In the genomic region with DNA sequence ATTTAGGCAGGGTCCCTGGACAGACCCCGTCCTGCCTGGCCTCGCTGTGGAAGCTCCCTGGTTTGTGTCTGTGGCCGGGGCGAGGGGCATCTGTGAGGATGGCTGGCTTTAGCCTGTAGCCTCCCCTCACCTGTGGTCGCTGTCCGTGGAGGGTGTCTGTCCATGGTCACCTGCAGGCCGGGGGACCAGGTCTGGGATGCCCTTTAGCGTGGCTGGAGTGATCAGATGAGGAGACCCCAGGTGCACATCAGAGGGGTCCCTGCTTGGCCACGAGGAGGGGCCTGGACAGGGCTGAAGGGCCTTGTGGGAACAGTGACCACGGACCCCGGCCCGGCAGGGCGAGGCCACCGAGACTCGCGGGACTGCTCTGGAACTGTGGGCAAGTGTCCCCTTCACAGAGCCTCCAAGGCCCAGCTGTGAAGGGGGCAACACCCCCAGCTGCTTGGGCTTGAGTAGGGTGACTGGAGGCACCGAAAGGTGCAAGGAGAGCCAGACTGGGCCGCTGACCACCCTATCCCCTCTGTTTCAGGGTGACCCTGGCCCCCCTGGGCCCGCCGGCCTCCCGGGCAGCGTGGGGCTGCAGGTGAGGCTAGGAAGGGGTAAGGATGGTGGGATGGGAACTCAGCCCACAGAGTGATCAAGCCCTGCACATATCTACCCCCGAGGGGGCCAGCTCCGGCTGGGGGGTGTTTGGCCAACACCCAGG, we compare ENCODE assay signal across 12 cellular contexts. TPM values are rescaled to one million over a fixed set of nuclear protein-coding genes. Genes with fewer than 3 reads are reported as not detected.
DNase-seq lines count a peak whose midpoint lies in the region; ATAC-seq and TF ChIP-seq lines count a peak whose summit lies in the region.
"Had no signal": no experiment of that assay in that cellular context is flagged by ENCODE, and none has a peak within 500 bp of the region (broad histone marks: within the 10 kb centered on the region; RNA-seq: fewer than 3 reads in every experiment).

No MANE protein-coding gene starts in this region.

- no peaks in the 10 kb centered on the region for H3K9me3 ChIP-seq in Karpas-422 (ENCODE audit: low read length)
- H3K9me3 ChIP-seq: prostate gland had no signal

- H3K36me3 ChIP-seq in GM23338 (ENCODE audit: insufficient read depth) (no peaks in the 10 kb centered on the region), Karpas-422 (ENCODE audit: insufficient read depth, low read length) (no peaks in the 10 kb centered on the region)
- H3K36me3 ChIP-seq: prostate gland had no signal

- H3K79me2 ChIP-seq in GM23338 (replicated peaks; ENCODE audit: insufficient read depth) (no peaks in the 10 kb centered on the region), Karpas-422 (ENCODE audit: low read length) (no peaks in the 10 kb centered on the region)

- no peaks in the 10 kb centered on the region for H3K9me2 ChIP-seq in GM23338 (ENCODE audit: insufficient read depth)
- H3K9me2 ChIP-seq in Karpas-422 (replicated peaks; ENCODE audit: insufficient read depth, low read length) = no peaks in the 10 kb centered on the region

- H3K27me3 ChIP-seq in GM23338 (ENCODE audit: insufficient read depth) (no peaks in the 10 kb centered on the region), Karpas-422 (ENCODE audit: low read length) (no peaks in the 10 kb centered on the region)

- no peaks in the 10 kb centered on the region for H3K36me3 Mint-ChIP-seq in GM23338 (ENCODE audit: low read depth)

- no peak overlapping the region for H3K4me3 Mint-ChIP-seq in GM23338

- intact Hi-C loops in sciatic nerve (cut with DNase I) = no loop called here

- ATAC-seq in GM23338 (peak; percentile 4), sciatic nerve (peak; percentile 1), HG03139 (IDR thresholded peaks at IDR 0.05; ENCODE audit: unreplicated experiment) (no peak)

- H3K4me2 ChIP-seq in GM23338 (0 out of 2 replicates have a peak overlapping the region, but pooled peaks have one; percentile 51), Karpas-422 (ENCODE audit: low read depth, low read length, poor library complexity, severe bottlenecking) (peak overlapping the region; percentile 77)

- TF ChIP-seq CTCF in GM23338 (conservative IDR thresholded peaks at IDR 0.05; ENCODE audit: low read depth in 2 of 2) = no peak
- no peak for TF ChIP-seq CTCF in coronary artery (IDR thresholded peaks at IDR 0.05)

- H3K4me3 ChIP-seq in GM23338 = no peak overlapping the region
- peak overlapping the region; percentile 53 for H3K4me3 ChIP-seq in Karpas-422 (ENCODE audit: low read length)
- H3K4me3 ChIP-seq in coronary artery = peak overlapping the region; percentile 77
- H3K4me3 ChIP-seq: prostate gland had no signal

- H4K20me1 ChIP-seq in GM23338 (replicated peaks; ENCODE audit: insufficient read depth) (peaks cover 5% of the 10 kb centered on the region; the same call in 1 of the 2 replicates), Karpas-422 (ENCODE audit: insufficient read depth, low read depth, low read length) (no peaks in the 10 kb centered on the region)

- H3K27ac ChIP-seq in GM23338 (ENCODE audit: low read depth) (no peak overlapping the region), Karpas-422 (ENCODE audit: low read length) (peak overlapping the region; percentile 97), coronary artery (peak overlapping the region in 1 of 2 donors; percentile 85)
- H3K27ac ChIP-seq: prostate gland had no signal

- H2AFZ ChIP-seq in GM23338 = no peak overlapping the region
- H2AFZ ChIP-seq in Karpas-422 (ENCODE audit: low read length) = no peak overlapping the region

- H3K4me1 ChIP-seq in GM23338 (ENCODE audit: insufficient read depth) = peaks cover 2% of the 10 kb centered on the region; the same call in 1 of the 2 replicates
- H3K4me1 ChIP-seq in Karpas-422 (ENCODE audit: low read length) = peaks cover 69% of the 10 kb centered on the region
- H3K4me1 ChIP-seq: prostate gland had no signal

- DNase-seq in GM23338 (ENCODE audit: low spot score) = no peak
- DNase-seq in Karpas-422 = no peak
- DNase-seq in coronary artery (ENCODE audit: low spot score) = no peak
- DNase-seq in sciatic nerve (ENCODE audit: low spot score) = no peak
- DNase-seq in activated CD8-positive, alpha-beta memory T cell treated with anti-CD3 and anti-CD28 coated beads for 24 hours = no peak
- no peak for DNase-seq in DMS79 (lab: John Stamatoyannopoulos, UW)
- DNase-seq: NCI-H748 treated with DMSO at 0.1 percent for 48 hours, SIG-M5, trophoblast cell had no signal

- no peak overlapping the region for H3K27ac Mint-ChIP-seq in GM23338
- H3K27ac Mint-ChIP-seq: nephron had no signal

- peaks cover 5% of the 10 kb centered on the region; the same call in 2 of the 3 replicates for H3K4me1 Mint-ChIP-seq in GM23338
- H3K4me1 Mint-ChIP-seq: nephron had no signal

- no peaks in the 10 kb centered on the region; the same call in 1 of the 2 replicates for H3F3A ChIP-seq in GM23338 (replicated peaks; ENCODE audit: low read depth)

- peaks cover 8% of the 10 kb centered on the region for H3K27me3 Mint-ChIP-seq in GM23338 (ENCODE audit: insufficient read depth, low read depth, poor library complexity)

- peak overlapping the region; percentile 81 for H3K9ac ChIP-seq in Karpas-422 (ENCODE audit: low read length)

- H3K9me3 Mint-ChIP-seq in GM23338 = no peaks in the 10 kb centered on the region
- H3K9me3 Mint-ChIP-seq: nephron had no signal

TF ChIP-seq in GM23338, 12 proteins besides CTCF, POLR2A, EP300 and RAD21 (continues in another document):
- no peak for TF ChIP-seq ZNF114 (CRISPR knock-in tag; IDR thresholded peaks at IDR 0.05)
- TF ChIP-seq, protein P1, sequence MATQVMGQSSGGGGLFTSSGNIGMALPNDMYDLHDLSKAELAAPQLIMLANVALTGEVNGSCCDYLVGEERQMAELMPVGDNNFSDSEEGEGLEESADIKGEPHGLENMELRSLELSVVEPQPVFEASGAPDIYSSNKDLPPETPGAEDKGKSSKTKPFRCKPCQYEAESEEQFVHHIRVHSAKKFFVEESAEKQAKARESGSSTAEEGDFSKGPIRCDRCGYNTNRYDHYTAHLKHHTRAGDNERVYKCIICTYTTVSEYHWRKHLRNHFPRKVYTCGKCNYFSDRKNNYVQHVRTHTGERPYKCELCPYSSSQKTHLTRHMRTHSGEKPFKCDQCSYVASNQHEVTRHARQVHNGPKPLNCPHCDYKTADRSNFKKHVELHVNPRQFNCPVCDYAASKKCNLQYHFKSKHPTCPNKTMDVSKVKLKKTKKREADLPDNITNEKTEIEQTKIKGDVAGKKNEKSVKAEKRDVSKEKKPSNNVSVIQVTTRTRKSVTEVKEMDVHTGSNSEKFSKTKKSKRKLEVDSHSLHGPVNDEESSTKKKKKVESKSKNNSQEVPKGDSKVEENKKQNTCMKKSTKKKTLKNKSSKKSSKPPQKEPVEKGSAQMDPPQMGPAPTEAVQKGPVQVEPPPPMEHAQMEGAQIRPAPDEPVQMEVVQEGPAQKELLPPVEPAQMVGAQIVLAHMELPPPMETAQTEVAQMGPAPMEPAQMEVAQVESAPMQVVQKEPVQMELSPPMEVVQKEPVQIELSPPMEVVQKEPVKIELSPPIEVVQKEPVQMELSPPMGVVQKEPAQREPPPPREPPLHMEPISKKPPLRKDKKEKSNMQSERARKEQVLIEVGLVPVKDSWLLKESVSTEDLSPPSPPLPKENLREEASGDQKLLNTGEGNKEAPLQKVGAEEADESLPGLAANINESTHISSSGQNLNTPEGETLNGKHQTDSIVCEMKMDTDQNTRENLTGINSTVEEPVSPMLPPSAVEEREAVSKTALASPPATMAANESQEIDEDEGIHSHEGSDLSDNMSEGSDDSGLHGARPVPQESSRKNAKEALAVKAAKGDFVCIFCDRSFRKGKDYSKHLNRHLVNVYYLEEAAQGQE (IDR thresholded peaks at IDR 0.05; ENCODE audit: unreplicated experiment) = no peak
- TF ChIP-seq EZH2 (IDR thresholded peaks at IDR 0.05; ENCODE audit: low read depth, unreplicated experiment) = no peak
- no peak for TF ChIP-seq STAT1 (IDR thresholded peaks at IDR 0.05; ENCODE audit: unreplicated experiment)

RNA-seq across cellular contexts. Expression of gene COL9A3, which starts 8.6 kb away (rescaled TPM):
- total RNA-seq in GM23338 (2014; rRNA removed; shearing (Covaris generic)) = 110 and 113 TPM in 2 replicates
- polyA plus RNA-seq in GM23338 (2016; fragmentation: Nextera tagmentation; extraction: Ambion mirVana) = 74.9 and 79.4 TPM in 2 replicates
- 41.2 and 87.5 TPM in 2 replicates for total RNA-seq in Karpas-422 (2014; rRNA removed; shearing (Covaris generic); ENCODE audit: low replicate concordance)
- 69.6 TPM for total RNA-seq in sciatic nerve

RNA-seq across cellular contexts. Expression of gene OGFR, which starts 20.8 kb away (rescaled TPM):
- 48.8 and 50.6 TPM in 2 replicates for total RNA-seq in GM23338 (2014; rRNA removed; shearing (Covaris generic))
- 9.6 and 12.3 TPM in 2 replicates for polyA plus RNA-seq in GM23338 (2016; fragmentation: Nextera tagmentation; extraction: Ambion mirVana)
- total RNA-seq in Karpas-422 (2014; rRNA removed; shearing (Covaris generic); ENCODE audit: low replicate concordance) = 23.8 and 99.0 TPM in 2 replicates
- 52.7 TPM for total RNA-seq in sciatic nerve

RNA-seq across cellular contexts. Expression of gene MRGBP, which starts 29.2 kb away (rescaled TPM):
- 24.3 and 26.0 TPM in 2 replicates for total RNA-seq in GM23338 (2014; rRNA removed; shearing (Covaris generic))
- 19.7 and 20.9 TPM in 2 replicates for polyA plus RNA-seq in GM23338 (2016; fragmentation: Nextera tagmentation; extraction: Ambion mirVana)
- 17.9 and 31.9 TPM in 2 replicates for total RNA-seq in Karpas-422 (2014; rRNA removed; shearing (Covaris generic); ENCODE audit: low replicate concordance)
- 10.4 TPM for total RNA-seq in sciatic nerve

RNA-seq across cellular contexts. Expression of gene TCFL5, which starts 36.2 kb away (rescaled TPM):
- total RNA-seq in GM23338 (2014; rRNA removed; shearing (Covaris generic)) = 18.8 and 19.3 TPM in 2 replicates
- polyA plus RNA-seq in GM23338 (2016; fragmentation: Nextera tagmentation; extraction: Ambion mirVana) = 5.4 and 5.8 TPM in 2 replicates
- 11.3 and 11.5 TPM in 2 replicates for total RNA-seq in Karpas-422 (2014; rRNA removed; shearing (Covaris generic); ENCODE audit: low replicate concordance)
- 14.6 TPM for total RNA-seq in sciatic nerve
